Comparison of ENCODE assay signal across 1 cellular context in the genomic region with DNA sequence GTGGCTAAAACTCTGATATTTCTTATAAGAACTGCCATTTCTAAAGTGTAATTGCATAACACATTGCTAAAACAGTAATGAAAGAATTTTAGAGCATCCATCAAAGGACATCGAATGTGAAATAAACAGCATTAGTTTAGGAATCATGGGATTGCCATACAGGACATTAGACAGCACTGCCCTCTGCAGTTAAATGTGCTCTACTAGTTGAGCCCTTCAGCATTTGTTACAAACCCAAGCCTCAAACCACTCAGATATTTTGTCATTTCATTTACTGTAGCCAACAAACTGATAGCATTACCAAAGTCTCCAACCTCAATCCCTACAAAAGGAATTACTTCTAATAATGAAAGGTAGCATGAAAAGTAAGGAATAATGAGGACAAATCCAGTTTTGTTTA.
TF ChIP-seq lines count a peak whose summit lies in the region.

No MANE protein-coding gene starts in this region.

TF ChIP-seq in GM12878, 131 proteins besides CTCF, POLR2A, EP300 and RAD21 (continued from another document):
- TF ChIP-seq NR2C1 (IDR thresholded peaks at IDR 0.05) (no peak), SIN3A (IDR thresholded peaks at IDR 0.05; ENCODE audit: low read depth, low read length) (no peak)
